ENCODE assay signal across 9 cellular contexts in the genomic region with DNA sequence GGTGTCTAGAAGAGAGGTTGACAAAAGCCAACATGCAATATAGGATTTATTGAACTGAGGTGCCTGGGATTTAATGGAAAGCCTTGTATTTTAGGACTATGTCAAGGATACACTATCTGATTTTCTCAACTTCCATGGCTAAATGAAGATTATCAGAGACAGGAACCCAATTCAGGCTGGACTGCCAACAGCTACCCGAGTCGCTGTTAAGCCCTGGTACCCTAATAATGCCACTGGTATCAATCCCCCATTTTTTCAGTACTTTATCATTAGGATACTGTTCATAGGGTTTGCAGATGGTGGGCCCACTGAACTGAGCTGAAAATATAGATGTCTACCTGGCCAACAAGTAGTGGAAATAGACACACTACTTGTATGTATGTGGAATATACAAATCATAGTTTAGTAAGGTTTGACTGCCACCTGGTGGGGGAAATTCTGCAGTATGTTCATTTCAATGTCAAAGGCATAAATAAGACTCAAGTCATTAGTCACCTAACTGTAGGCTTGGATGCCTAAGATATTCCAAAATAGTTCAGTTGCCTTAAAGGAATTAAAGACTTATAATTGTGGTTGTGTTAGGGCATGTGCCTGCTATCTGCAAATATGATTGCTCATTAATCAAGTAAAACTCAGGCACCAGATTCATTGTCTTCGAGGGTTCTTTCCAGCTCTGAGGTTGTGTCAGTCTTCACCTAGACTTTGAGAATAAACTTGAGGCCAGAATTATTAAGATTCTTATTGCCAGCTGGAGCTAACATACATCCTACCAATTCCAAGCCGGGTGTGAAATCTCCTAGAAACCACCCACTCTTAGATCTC. TPM values are rescaled to one million over a fixed set of nuclear protein-coding genes. Genes with fewer than 3 reads are reported as not detected.
A peak's percentile ranks its signal among the peaks of the same experiment; 100 is the strongest.
DNase-seq lines count a peak whose midpoint lies in the region; ATAC-seq and TF ChIP-seq lines count a peak whose summit lies in the region.
"Had no signal": no experiment of that assay in that cellular context is flagged by ENCODE, and none has a peak within 500 bp of the region (broad histone marks: within the 10 kb centered on the region; RNA-seq: fewer than 3 reads in every experiment).

No MANE protein-coding gene starts in this region.

- H3K14ac ChIP-seq in trophoblast cell (ENCODE audit: low read length) = no peak overlapping the region

- H3K9ac ChIP-seq in trophoblast cell (ENCODE audit: low read length) = no peak overlapping the region

- no CpG with 5 or more reads among the region's 4 CpGs for WGBS in trophoblast cell (ENCODE audit: extremely low coverage, insufficient coverage, insufficient read length)

- H2AK5ac ChIP-seq in trophoblast cell (ENCODE audit: low read length) = no peak overlapping the region

- no peak overlapping the region for H3K18ac ChIP-seq in trophoblast cell (ENCODE audit: low read length)

- ATAC-seq in GM18502 (IDR thresholded peaks at IDR 0.05; ENCODE audit: poor library complexity, unreplicated experiment) (peak; percentile 84), HG03060 (IDR thresholded peaks at IDR 0.05; ENCODE audit: low read depth, unreplicated experiment) (peak; percentile 74), foreskin keratinocyte (peak; percentile 97)

- DNase-seq in Ammon's horn (ENCODE audit: low spot score) = peak; percentile 67
- DNase-seq in NCI-H748 (lab: John Stamatoyannopoulos, UW; ENCODE audit: unreplicated experiment) = peak; percentile 77
- DNase-seq in activated T-cell treated with anti-CD3 and anti-CD28 coated beads for 24 hours (ENCODE audit: low read depth) = peak; percentile 29
- DNase-seq in foreskin keratinocyte = peak; percentile 47 to 72
- peak; percentile 83 to 92 for DNase-seq in trophoblast cell
- no peak for DNase-seq in NCI-H2029 (lab: John Stamatoyannopoulos, UW)

- no peak overlapping the region for H4K91ac ChIP-seq in trophoblast cell (ENCODE audit: low read depth, low read length)

- H3K79me2 ChIP-seq in trophoblast cell (ENCODE audit: control insufficient read depth, insufficient read depth, low read length, poor library complexity) = no peaks in the 10 kb centered on the region

- H3K23ac ChIP-seq in trophoblast cell (ENCODE audit: low read length) = no peak overlapping the region

- no peak overlapping the region for H3K4ac ChIP-seq in trophoblast cell (ENCODE audit: low read depth, low read length)

- no peak overlapping the region for H2AFZ ChIP-seq in trophoblast cell (ENCODE audit: insufficient read depth, low read length, poor library complexity)

- H3K27me3 ChIP-seq in foreskin keratinocyte (no peaks in the 10 kb centered on the region), trophoblast cell (ENCODE audit: insufficient read depth, low read length) (no peaks in the 10 kb centered on the region)

- H2BK5ac ChIP-seq in trophoblast cell (ENCODE audit: low read depth, low read length, poor library complexity) = no peak overlapping the region

- H4K8ac ChIP-seq in trophoblast cell (ENCODE audit: low read depth, low read length) = no peak overlapping the region

- H3K27ac ChIP-seq in foreskin keratinocyte (no peak overlapping the region), trophoblast cell (ENCODE audit: low read depth, low read length) (no peak overlapping the region)

- H4K12ac ChIP-seq in trophoblast cell (ENCODE audit: low read depth, low read length) = no peak overlapping the region

- H3K79me1 ChIP-seq in trophoblast cell (ENCODE audit: low read length) = no peaks in the 10 kb centered on the region

- no peak overlapping the region for H2BK120ac ChIP-seq in trophoblast cell (ENCODE audit: insufficient read depth, low read length, poor library complexity)

- no peaks in the 10 kb centered on the region for H3K9me3 ChIP-seq in trophoblast cell (ENCODE audit: insufficient read depth, low read depth, low read length)

- no peaks in the 10 kb centered on the region for H3K36me3 ChIP-seq in trophoblast cell (ENCODE audit: control insufficient read depth in 1 of 2, insufficient read depth in 2 of 2, low read length in 2 of 2)

- H3K4me2 ChIP-seq in trophoblast cell (ENCODE audit: low read length) = no peak overlapping the region

- peak; percentile 93 for TF ChIP-seq CTCF in foreskin keratinocyte (conservative IDR thresholded peaks at IDR 0.05)

- H3K4me3 ChIP-seq in trophoblast cell (ENCODE audit: low read depth, low read length) = no peak overlapping the region

- H2BK12ac ChIP-seq in trophoblast cell (ENCODE audit: low read length) = no peak overlapping the region

- H3K4me1 ChIP-seq in foreskin keratinocyte (no peaks in the 10 kb centered on the region), trophoblast cell (ENCODE audit: control insufficient read depth in 1 of 2, insufficient read depth in 2 of 2, low read length in 2 of 2) (no peaks in the 10 kb centered on the region)

RNA-seq across cellular contexts. Expression of a gene that starts 34.1 kb away (rescaled TPM):
- total RNA-seq in foreskin keratinocyte = not detected in 2 replicates
- polyA plus RNA-seq in foreskin keratinocyte = not detected in 2 replicates
- not detected in 2 replicates for polyA plus RNA-seq in trophoblast cell (2013)
- total RNA-seq: skeletal muscle tissue had no signal
